Comparison of ENCODE assay signal across 25 cellular contexts in genomic region chr19:28422046-28422445, GRCh38.
A peak's percentile ranks its signal among the peaks of the same experiment; 100 is the strongest.
DNase-seq lines count a peak whose midpoint lies in the region; ATAC-seq, FAIRE-seq and TF ChIP-seq lines count a peak whose summit lies in the region.
"Had no signal": no experiment of that assay in that cellular context is flagged by ENCODE, and none has a peak within 500 bp of the region (broad histone marks: within the 10 kb centered on the region; RNA-seq: fewer than 3 reads in every experiment).

No MANE protein-coding gene starts in this region.

- H3K27me3 ChIP-seq in SK-N-SH (ENCODE audit: insufficient read depth), result peaks cover 18% of the 10 kb centered on the region; the same call in 1 of the 2 replicates
- H3K27me3 ChIP-seq in OCI-LY1 (ENCODE audit: insufficient read depth, low read length), result no peaks in the 10 kb centered on the region
- H3K27me3 ChIP-seq: BE2C; BLaER1 treated with 17β-estradiol and CSF1 and Interleukin-3, amounts not matched to agents 10 nM and 100 nM had no signal

- peak overlapping the region in 1 of 2 experiments; percentile 37; a peak in 1 of 4 replicates for H3K4me3 ChIP-seq in SK-N-SH (ENCODE audit: low read depth in 2 of 2, low read length in 1 of 2)
- peak overlapping the region; percentile 53 for H3K4me3 ChIP-seq in OCI-LY1 (ENCODE audit: low read depth, low read length, poor library complexity, severe bottlenecking)
- peak overlapping the region; percentile 8 for H3K4me3 ChIP-seq in iPS-11a (ENCODE audit: low read depth, low read length)
- H3K4me3 ChIP-seq: A549; BLaER1 treated with 17β-estradiol and CSF1 and Interleukin-3, amounts not matched to agents 10 nM and 100 nM; GM23248 had no signal

- no peak for TF ChIP-seq RAD21 in SK-N-SH (IDR thresholded peaks at IDR 0.05; ENCODE audit: low read length)

- DNase-seq in SK-N-SH, result no peak
- no peak for DNase-seq in urothelium cell line (ENCODE audit: low spot score)
- no peak for DNase-seq in DMS53 (lab: John Stamatoyannopoulos, UW)
- no peak for DNase-seq in CD1c-positive myeloid dendritic cell (ENCODE audit: extremely low spot score)
- no peak for DNase-seq in NCI-H1436 (lab: John Stamatoyannopoulos, UW)
- DNase-seq: 8988T; ACHN; AML-193; BE2C; Calu3; CD4-positive, alpha-beta memory T cell; COR-L47; EL; GDM1; GM23248; H9; HFFc6 had no signal

- H3K36me3 ChIP-seq in SK-N-SH (replicated peaks in 1 of 2; ENCODE audit: control insufficient read depth in 1 of 2, insufficient read depth in 2 of 2, low read length in 1 of 2), result no peaks in the 10 kb centered on the region
- H3K36me3 ChIP-seq in OCI-LY1 (ENCODE audit: insufficient read depth, low read length), result no peaks in the 10 kb centered on the region; the same call in 1 of the 2 replicates
- H3K36me3 ChIP-seq: BE2C; BLaER1 treated with 17β-estradiol and CSF1 and Interleukin-3, amounts not matched to agents 10 nM and 100 nM had no signal

- H3K9me2 ChIP-seq in SK-N-SH (no peaks in the 10 kb centered on the region), OCI-LY1 (ENCODE audit: low read depth, low read length) (no peaks in the 10 kb centered on the region)

- POLR2A ChIA-PET in SK-N-SH (lab: Yijun Ruan, JAX), result no interaction called here

- H3K4me2 ChIP-seq in SK-N-SH (peak overlapping the region; percentile 24; the same call in 1 of the 2 replicates), OCI-LY1 (ENCODE audit: low read length) (peak overlapping the region; percentile 74)
- H3K4me2 ChIP-seq: A549; BLaER1 treated with 17β-estradiol and CSF1 and Interleukin-3, amounts not matched to agents 10 nM and 100 nM had no signal

- no peaks in the 10 kb centered on the region for H3K4me1 ChIP-seq in SK-N-SH (ENCODE audit: control insufficient read depth in 1 of 2, insufficient read depth in 2 of 2, low read depth in 1 of 2, low read length in 1 of 2)
- H3K4me1 ChIP-seq in OCI-LY1 (ENCODE audit: insufficient read depth, low read length, severe bottlenecking), result peaks cover 66% of the 10 kb centered on the region
- H3K4me1 ChIP-seq: A549, BE2C had no signal

- H4K20me1 ChIP-seq in SK-N-SH (ENCODE audit: insufficient read depth) (no peaks in the 10 kb centered on the region), OCI-LY1 (ENCODE audit: insufficient read depth, low read length) (no peaks in the 10 kb centered on the region)
- H4K20me1 ChIP-seq: BLaER1 treated with 17β-estradiol and CSF1 and Interleukin-3, amounts not matched to agents 10 nM and 100 nM had no signal

- H3K9me3 ChIP-seq in SK-N-SH (no peaks in the 10 kb centered on the region), OCI-LY1 (ENCODE audit: low read length) (no peaks in the 10 kb centered on the region)
- H3K9me3 ChIP-seq: BLaER1 treated with 17β-estradiol and CSF1 and Interleukin-3, amounts not matched to agents 10 nM and 100 nM had no signal

- 42% methylated on average over 7 of the region's 7 CpGs for WGBS in SK-N-SH (ENCODE audit: low lambda C conversion rate)

- TF ChIP-seq CTCF in SK-N-SH (IDR thresholded peaks at IDR 0.05) (no peak), OCI-LY1 (IDR thresholded peaks at IDR 0.05; ENCODE audit: low read length) (no peak)

- H3K9ac ChIP-seq in SK-N-SH, result no peak overlapping the region
- peak overlapping the region; percentile 74 for H3K9ac ChIP-seq in OCI-LY1 (ENCODE audit: low read length)
- H3K9ac ChIP-seq: BLaER1 treated with 17β-estradiol and CSF1 and Interleukin-3, amounts not matched to agents 10 nM and 100 nM; GM23248 had no signal

- no peak for ATAC-seq in SK-N-SH treated with all-trans-retinoic acid at 6 μM for 48 hours
- ATAC-seq: A549, HCT116 had no signal

- peak; percentile 44 for FAIRE-seq in urothelium cell line (lab: Jason Lieb, UNC)
- FAIRE-seq: A549, GM12891, GM18507 had no signal

- H3F3A ChIP-seq in SK-N-SH (replicated peaks; ENCODE audit: insufficient read depth) (no peaks in the 10 kb centered on the region), OCI-LY1 (ENCODE audit: insufficient read depth, low read length) (no peaks in the 10 kb centered on the region)

- CTCF ChIA-PET in SK-N-SH (lab: Yijun Ruan, JAX), result no interaction called here

- H3K27ac ChIP-seq in SK-N-SH (ENCODE audit: low read depth in 2 of 2, low read length in 1 of 2) (no peak overlapping the region), OCI-LY1 (ENCODE audit: low read depth, low read length, poor library complexity, severe bottlenecking) (peak overlapping the region; percentile 87)
- H3K27ac ChIP-seq: A549; BLaER1 treated with 17β-estradiol and CSF1 and Interleukin-3, amounts not matched to agents 10 nM and 100 nM; GM23248 had no signal

- H3K79me2 ChIP-seq in SK-N-SH (ENCODE audit: insufficient read depth) (no peaks in the 10 kb centered on the region), OCI-LY1 (ENCODE audit: insufficient read depth, low read length) (no peaks in the 10 kb centered on the region)

- H2AFZ ChIP-seq in SK-N-SH (ENCODE audit: low read depth) (no peak overlapping the region), OCI-LY1 (ENCODE audit: low read length) (no peak overlapping the region)
- H2AFZ ChIP-seq: GM23248 had no signal

- TF ChIP-seq EP300 in SK-N-SH (IDR thresholded peaks at IDR 0.05; ENCODE audit: borderline replicate concordance in 1 of 2, low read depth in 1 of 2, low read length in 1 of 2), result no peak

TF ChIP-seq in SK-N-SH, 30 proteins besides CTCF, POLR2A, EP300 and RAD21:
- TF ChIP-seq FOXJ3 (CRISPR knock-in tag; IDR thresholded peaks at IDR 0.05), result no peak
- no peak for TF ChIP-seq USF2 (IDR thresholded peaks at IDR 0.05; ENCODE audit: borderline replicate concordance, low read depth, low read length)
- no peak for TF ChIP-seq RCOR1 (IDR thresholded peaks at IDR 0.05; ENCODE audit: low read length)
- TF ChIP-seq TAF1 (IDR thresholded peaks at IDR 0.05; ENCODE audit: borderline replicate concordance, low read depth, low read length), result no peak
- no peak for TF ChIP-seq CHD2 (IDR thresholded peaks at IDR 0.05; ENCODE audit: low read length, partially characterized antibody)
- TF ChIP-seq MXI1 (IDR thresholded peaks at IDR 0.05; ENCODE audit: low read depth, low read length), result no peak

TF ChIP-seq in SK-N-SH treated with all-trans-retinoic acid at 6 μM for 48 hours, 23 proteins besides CTCF, POLR2A, EP300 and RAD21:
- TF ChIP-seq PATZ1 (CRISPR knock-in tag; IDR thresholded peaks at IDR 0.05; ENCODE audit: borderline replicate concordance), result no peak
- TF ChIP-seq ZNF8 (CRISPR knock-in tag; IDR thresholded peaks at IDR 0.05), result no peak
- no peak for TF ChIP-seq CREB5 (CRISPR knock-in tag; IDR thresholded peaks at IDR 0.05; ENCODE audit: low read depth)
- no peak for TF ChIP-seq CSDC2 (CRISPR knock-in tag; IDR thresholded peaks at IDR 0.05)
- TF ChIP-seq POU6F1 (CRISPR knock-in tag; IDR thresholded peaks at IDR 0.05; ENCODE audit: borderline replicate concordance, low read depth), result no peak
- TF ChIP-seq ZC3H10 (CRISPR knock-in tag; IDR thresholded peaks at IDR 0.05), result no peak
- TF ChIP-seq CSRNP3 (CRISPR knock-in tag; IDR thresholded peaks at IDR 0.05), result no peak
- no peak for TF ChIP-seq PPARA (CRISPR knock-in tag; IDR thresholded peaks at IDR 0.05; ENCODE audit: borderline replicate concordance)
